8 cellular contexts compared by ENCODE assay signal in the genomic region with DNA sequence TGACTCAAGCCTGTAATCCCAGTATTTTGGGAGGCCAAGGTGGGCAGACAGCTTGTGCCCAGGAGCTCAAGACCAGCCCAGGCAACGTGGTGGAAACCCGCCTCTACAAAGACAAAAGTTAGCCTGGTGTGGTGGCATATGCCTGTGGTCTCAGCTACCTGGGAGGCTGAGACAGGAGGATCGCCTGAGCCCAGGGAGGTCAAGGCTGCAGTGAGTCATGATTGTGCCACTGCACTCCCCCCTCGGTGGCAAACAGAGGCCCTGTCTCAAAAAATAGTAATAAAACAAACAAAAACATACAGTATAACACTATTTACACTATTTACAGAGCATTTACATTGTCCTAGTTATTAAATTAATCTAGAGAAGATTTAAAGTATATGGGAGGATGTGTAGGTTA.
"Had no signal": no experiment of that assay in that cellular context is flagged by ENCODE, and none has a peak within 500 bp of the region (broad histone marks: within the 10 kb centered on the region; RNA-seq: fewer than 3 reads in every experiment).

No MANE protein-coding gene starts in this region.

- DNase-seq: GDM1, GF-D8 had no signal

- H3K4me3 ChIP-seq: GM12878 had no signal

- ATAC-seq: GM12878 had no signal

- FAIRE-seq: G401.6, GM12878, GM12891, GM12892, GM18507, GM19239 had no signal
